In genomic region chr3:135439632-135440031, GRCh38 we compare ENCODE assay signal across 8 cellular contexts.
A peak's percentile ranks its signal among the peaks of the same experiment; 100 is the strongest.
DNase-seq lines count a peak whose midpoint lies in the region; TF ChIP-seq lines count a peak whose summit lies in the region.
"Not testable (repeated sequence)": the region's sequence is repeated elsewhere in the genome, so short reads cannot be mapped to it uniquely, and the experiment has no call there.

No MANE protein-coding gene starts in this region.

- peak overlapping the region; percentile 64 for H3K9ac ChIP-seq in NT2/D1 (ENCODE audit: insufficient read length, low read depth)

- H3K36me3 Mint-ChIP-seq in HFFc6 (ENCODE audit: low read depth); glutamatergic neuron (ENCODE audit: unreplicated experiment); type B pancreatic cell: not testable (repeated sequence)

- peak; percentile 2 for DNase-seq in COR-L47 (lab: John Stamatoyannopoulos, UW)
- not testable (repeated sequence) for DNase-seq in HFFc6; NT2/D1 (ENCODE audit: low read depth, low spot score); glutamatergic neuron; type B pancreatic cell (ENCODE audit: extremely low spot score, unreplicated experiment)
- peak; percentile 11 for DNase-seq in NCI-H2029 treated with DMSO at 0.1 percent for 48 hours (lab: John Stamatoyannopoulos, UW)

- not testable (repeated sequence) for H3K4me1 Mint-ChIP-seq in HFFc6 (ENCODE audit: low read depth); glutamatergic neuron (ENCODE audit: low read depth, unreplicated experiment); type B pancreatic cell (ENCODE audit: unreplicated experiment)

- H3K4me3 ChIP-seq in NT2/D1 (ENCODE audit: insufficient read length, low read depth): peak overlapping the region; percentile 49
- H3K4me3 ChIP-seq in WI38 (ENCODE audit: low read depth, low read length): 0 out of 2 replicates have a peak overlapping the region, but pooled peaks have one; percentile 35
- peak overlapping the region; percentile 11 for H3K4me3 ChIP-seq in mesodermal cell (ENCODE audit: extremely low read depth, insufficient read depth, low read length, poor library complexity, severe bottlenecking)

- H3K4me1 ChIP-seq in NT2/D1 (ENCODE audit: insufficient read depth, insufficient read length); mesodermal cell (ENCODE audit: control insufficient read depth, insufficient read depth, low read length, poor library complexity, severe bottlenecking): not testable (repeated sequence)

- not testable (repeated sequence) for H3K36me3 ChIP-seq in NT2/D1 (ENCODE audit: insufficient read depth, insufficient read length, low read length); mesodermal cell (ENCODE audit: control insufficient read depth, insufficient read depth, low read length)

- H3K27me3 ChIP-seq in NT2/D1 (ENCODE audit: insufficient read depth, insufficient read length): not testable (repeated sequence)

- TF ChIP-seq CTCF in HFFc6 (IDR thresholded peaks at IDR 0.05); WI38 (IDR thresholded peaks at IDR 0.05; ENCODE audit: low read depth, low read length); glutamatergic neuron (IDR thresholded peaks at IDR 0.05; ENCODE audit: partially characterized antibody, unreplicated experiment); type B pancreatic cell (conservative IDR thresholded peaks at IDR 0.05): not testable (repeated sequence)

- H3K4me3 Mint-ChIP-seq in HFFc6 (peak overlapping the region; percentile 51; the same call in 1 of the 2 replicates), glutamatergic neuron (ENCODE audit: unreplicated experiment) (peak overlapping the region; percentile 78), type B pancreatic cell (peak overlapping the region; percentile 90)

- H3K9me3 Mint-ChIP-seq in HFFc6: peaks cover 11% of the 10 kb centered on the region
- not testable (repeated sequence) for H3K9me3 Mint-ChIP-seq in glutamatergic neuron (ENCODE audit: unreplicated experiment); type B pancreatic cell

- 35% methylated on average over 4 of the region's 7 CpGs; no CpG with 5 or more reads in 1 of the 2 experiments for WGBS in mesodermal cell (ENCODE audit: insufficient coverage in 2 of 2), 2 experiments

- not testable (repeated sequence) for H3K27ac Mint-ChIP-seq in HFFc6
- H3K27ac Mint-ChIP-seq in glutamatergic neuron (ENCODE audit: unreplicated experiment) (peak overlapping the region; percentile 68), type B pancreatic cell (peak overlapping the region; percentile 73)

- H3K27me3 Mint-ChIP-seq in HFFc6 (ENCODE audit: insufficient read depth); glutamatergic neuron (ENCODE audit: unreplicated experiment); type B pancreatic cell: not testable (repeated sequence)

- not testable (repeated sequence) for H3K27ac ChIP-seq in mesodermal cell (ENCODE audit: low read depth, low read length, severe bottlenecking)

- not testable (repeated sequence) for H3K9me3 ChIP-seq in NT2/D1 (ENCODE audit: insufficient read depth, low read length); mesodermal cell (ENCODE audit: control insufficient read depth, low read length)
